In the genomic region with DNA sequence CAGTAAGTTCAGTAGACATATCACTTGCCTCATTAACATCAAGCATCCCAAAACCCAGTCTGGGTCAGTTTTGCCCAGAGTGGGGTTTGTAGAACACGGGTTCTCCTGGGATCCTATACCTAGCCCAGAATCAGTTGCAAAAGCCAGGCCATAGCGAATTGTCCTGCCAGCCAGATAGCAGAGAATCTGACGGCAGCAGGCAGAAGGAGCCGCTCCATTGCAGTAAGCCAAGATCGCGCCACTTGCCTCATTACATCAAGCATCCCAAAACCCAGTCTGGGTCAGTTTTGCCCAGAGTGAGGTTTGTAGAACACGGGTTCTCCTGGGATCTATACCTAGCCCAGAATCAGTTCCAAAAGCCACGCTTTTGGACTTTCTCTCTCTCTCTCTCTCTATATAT, we compare ENCODE assay signal across 35 cellular contexts.
"Had no signal": no experiment of that assay in that cellular context is flagged by ENCODE, and none has a peak within 500 bp of the region (broad histone marks: within the 10 kb centered on the region; RNA-seq: fewer than 3 reads in every experiment).

No MANE protein-coding gene starts in this region.

- ATAC-seq: activated CD4-positive, alpha-beta T cell treated with anti-CD3 and anti-CD28 coated beads for 36 hours; activated CD8-positive, alpha-beta memory T cell treated with anti-CD3 and anti-CD28 coated beads, Interleukin-2, amount 10 ng/mL, durations not matched to agents 7 days and 5 days; T-cell; T-helper 17 cell had no signal

- H3K4me3 ChIP-seq: ascending aorta, cardiac muscle cell had no signal

- H3K27ac Mint-ChIP-seq: activated CD4-positive, alpha-beta memory T cell treated with anti-CD3 and anti-CD28 coated beads, Interleukin-2, amount 10 ng/mL, durations not matched to agents 7 days and 5 days; activated CD4-positive, alpha-beta T cell treated with anti-CD3 and anti-CD28 coated beads for 36 hours; activated CD4-positive, alpha-beta T cell treated with anti-CD3 and anti-CD28 coated beads, Interleukin-2, amount 10 ng/mL, durations not matched to agents 7 days and 5 days; activated CD8-positive, alpha-beta memory T cell treated with anti-CD3 and anti-CD28 coated beads, Interleukin-2, amount 10 ng/mL, durations not matched to agents 7 days and 5 days; activated CD8-positive, alpha-beta T cell treated with anti-CD3 and anti-CD28 coated beads, Interleukin-2, amount 10 ng/mL, durations not matched to agents 7 days and 5 days; activated naive CD4-positive, alpha-beta T cell treated with anti-CD3 and anti-CD28 coated beads, Interleukin-2, amount 10 ng/mL, durations not matched to agents 7 days and 5 days; activated naive CD8-positive, alpha-beta T cell; activated naive CD8-positive, alpha-beta T cell treated with anti-CD3 and anti-CD28 coated beads, Interleukin-2, amount 10 ng/mL, durations not matched to agents 7 days and 5 days; activated naive CD8-positive, alpha-beta T cell treated with anti-CD3 and anti-CD28 coated beads, Interleukin-2, amount 50 U/mL, for 24 hours; activated T-cell treated with anti-CD3 and anti-CD28 coated beads, Interleukin-2, amount 50 U/mL, for 24 hours; activated T-helper 2 cell treated with anti-CD3 and anti-CD28 coated beads, Interferon-gamma antibody, Interleukin-2, Interleukin-4, amounts not matched to agents 10 μg/mL and 5 μg/mL and 100 μg/mL, durations not matched to agents 14 hours and 24 hours and 36 hours; T-helper 17 cell had no signal

- H3K27ac ChIP-seq: cardiac muscle cell, VCaP had no signal

- FAIRE-seq: bronchial epithelial cell, TTC549 had no signal

- H3K4me3 Mint-ChIP-seq: activated B cell treated with CpG ODN at 0.5 μM for 24 hours; activated CD4-positive, alpha-beta memory T cell treated with anti-CD3 and anti-CD28 coated beads, Interleukin-2, amount 10 ng/mL, durations not matched to agents 7 days and 5 days; activated CD4-positive, alpha-beta T cell treated with anti-CD3 and anti-CD28 coated beads for 36 hours; activated CD4-positive, alpha-beta T cell treated with anti-CD3 and anti-CD28 coated beads, Interleukin-2, amount 10 ng/mL, durations not matched to agents 7 days and 5 days; activated CD8-positive, alpha-beta memory T cell treated with anti-CD3 and anti-CD28 coated beads, Interleukin-2, amount 10 ng/mL, durations not matched to agents 7 days and 5 days; activated CD8-positive, alpha-beta T cell treated with anti-CD3 and anti-CD28 coated beads, Interleukin-2, amount 10 ng/mL, durations not matched to agents 7 days and 5 days; activated naive CD4-positive, alpha-beta T cell treated with anti-CD3 and anti-CD28 coated beads, Interleukin-2, amount 10 ng/mL, durations not matched to agents 7 days and 5 days; activated naive CD4-positive, alpha-beta T cell treated with anti-CD3 and anti-CD28 coated beads, Interleukin-2, amount 50 U/mL, for 24 hours; activated naive CD8-positive, alpha-beta T cell; activated naive CD8-positive, alpha-beta T cell treated with anti-CD3 and anti-CD28 coated beads, Interleukin-2, amount 10 ng/mL, durations not matched to agents 7 days and 5 days; activated naive CD8-positive, alpha-beta T cell treated with anti-CD3 and anti-CD28 coated beads, Interleukin-2, amount 50 U/mL, for 24 hours; activated T-cell treated with anti-CD3 and anti-CD28 coated beads, Interleukin-2, amount 50 U/mL, for 24 hours; brain; central memory CD8-positive, alpha-beta T cell; T-cell; T-helper 17 cell had no signal

- H3K27me3 Mint-ChIP-seq: activated B cell treated with CpG ODN at 0.5 μM for 24 hours; activated CD4-positive, alpha-beta memory T cell treated with anti-CD3 and anti-CD28 coated beads, Interleukin-2, amount 10 ng/mL, durations not matched to agents 7 days and 5 days; activated CD4-positive, alpha-beta T cell treated with anti-CD3 and anti-CD28 coated beads for 36 hours; activated CD4-positive, alpha-beta T cell treated with anti-CD3 and anti-CD28 coated beads, Interleukin-2, amount 10 ng/mL, durations not matched to agents 7 days and 5 days; activated CD8-positive, alpha-beta memory T cell treated with anti-CD3 and anti-CD28 coated beads, Interleukin-2, amount 10 ng/mL, durations not matched to agents 7 days and 5 days; activated naive CD4-positive, alpha-beta T cell treated with anti-CD3 and anti-CD28 coated beads, Interleukin-2, amount 10 ng/mL, durations not matched to agents 7 days and 5 days; activated naive CD4-positive, alpha-beta T cell treated with anti-CD3 and anti-CD28 coated beads, Interleukin-2, amount 50 U/mL, for 24 hours; activated naive CD8-positive, alpha-beta T cell; activated naive CD8-positive, alpha-beta T cell treated with anti-CD3 and anti-CD28 coated beads, Interleukin-2, amount 10 ng/mL, durations not matched to agents 7 days and 5 days; activated naive CD8-positive, alpha-beta T cell treated with anti-CD3 and anti-CD28 coated beads, Interleukin-2, amount 50 U/mL, for 24 hours; activated T-cell treated with anti-CD3 and anti-CD28 coated beads, Interleukin-2, amount 50 U/mL, for 24 hours; brain; central memory CD8-positive, alpha-beta T cell; T-cell; T-helper 17 cell had no signal

- DNase-seq: activated B cell treated with CpG ODN at 0.5 μM for 24 hours; activated CD4-positive, alpha-beta memory T cell treated with anti-CD3 and anti-CD28 coated beads, Interleukin-2, amount 10 ng/mL, durations not matched to agents 7 days and 5 days; activated CD4-positive, alpha-beta T cell treated with anti-CD3 and anti-CD28 coated beads for 36 hours; activated CD4-positive, alpha-beta T cell treated with anti-CD3 and anti-CD28 coated beads for 48 hours; activated CD4-positive, alpha-beta T cell treated with anti-CD3 and anti-CD28 coated beads, Interleukin-2, amount 10 ng/mL, durations not matched to agents 7 days and 5 days; activated CD4-positive, alpha-beta T cell treated with anti-CD3 and anti-CD28 coated beads, Interleukin-2, amount 50 U/mL, for 48 hours; activated CD4-positive, CD25-positive, alpha-beta regulatory T cell treated with anti-CD3 and anti-CD28 coated beads, Interleukin-2, amount 50 U/mL, for 72 hours; activated CD8-positive, alpha-beta memory T cell treated with anti-CD3 and anti-CD28 coated beads for 24 hours; activated CD8-positive, alpha-beta memory T cell treated with anti-CD3 and anti-CD28 coated beads, Interleukin-2, amount 10 ng/mL, durations not matched to agents 7 days and 5 days; activated CD8-positive, alpha-beta memory T cell treated with anti-CD3 and anti-CD28 coated beads, Interleukin-2, amount 50 U/mL, for 48 hours; activated CD8-positive, alpha-beta T cell treated with anti-CD3 and anti-CD28 coated beads, Interleukin-2, amount 10 ng/mL, durations not matched to agents 7 days and 5 days; activated effector memory CD4-positive, alpha-beta T cell treated with Interleukin-2 at 50 U/mL for 16 hours; activated gamma-delta T cell; activated naive CD4-positive, alpha-beta T cell treated with anti-CD3 and anti-CD28 coated beads, Interleukin-2, amount 10 ng/mL, durations not matched to agents 7 days and 5 days; activated naive CD4-positive, alpha-beta T cell treated with Interleukin-2 at 50 U/mL for 16 hours; activated naive CD8-positive, alpha-beta T cell treated with anti-CD3 and anti-CD28 coated beads, Interleukin-2, amount 10 ng/mL, durations not matched to agents 7 days and 5 days; activated naive CD8-positive, alpha-beta T cell treated with anti-CD3 and anti-CD28 coated beads, Interleukin-2, amount 50 U/mL, for 24 hours; activated T-cell treated with anti-CD3 and anti-CD28 coated beads, Interleukin-2, amount 50 U/mL, for 48 hours; amygdala; anterior cingulate cortex; caudate nucleus; cerebellar nuclear complex; T-cell; T-helper 17 cell had no signal

- H3K9me3 Mint-ChIP-seq: activated B cell treated with CpG ODN at 0.5 μM for 24 hours; activated CD4-positive, alpha-beta memory T cell treated with anti-CD3 and anti-CD28 coated beads, Interleukin-2, amount 10 ng/mL, durations not matched to agents 7 days and 5 days; activated CD4-positive, alpha-beta T cell treated with anti-CD3 and anti-CD28 coated beads, Interleukin-2, amount 10 ng/mL, durations not matched to agents 7 days and 5 days; activated naive CD4-positive, alpha-beta T cell treated with anti-CD3 and anti-CD28 coated beads, Interleukin-2, amount 10 ng/mL, durations not matched to agents 7 days and 5 days; activated naive CD4-positive, alpha-beta T cell treated with anti-CD3 and anti-CD28 coated beads, Interleukin-2, amount 50 U/mL, for 24 hours; activated naive CD8-positive, alpha-beta T cell treated with anti-CD3 and anti-CD28 coated beads, Interleukin-2, amount 10 ng/mL, durations not matched to agents 7 days and 5 days; activated naive CD8-positive, alpha-beta T cell treated with anti-CD3 and anti-CD28 coated beads, Interleukin-2, amount 50 U/mL, for 24 hours; activated T-cell treated with anti-CD3 and anti-CD28 coated beads, Interleukin-2, amount 50 U/mL, for 24 hours; activated T-helper 2 cell treated with anti-CD3 and anti-CD28 coated beads, Interferon-gamma antibody, Interleukin-2, Interleukin-4, amounts not matched to agents 10 μg/mL and 5 μg/mL and 100 μg/mL, durations not matched to agents 14 hours and 24 hours and 36 hours; brain; central memory CD8-positive, alpha-beta T cell; T-cell had no signal

- H3K4me1 Mint-ChIP-seq: activated CD4-positive, alpha-beta memory T cell treated with anti-CD3 and anti-CD28 coated beads, Interleukin-2, amount 10 ng/mL, durations not matched to agents 7 days and 5 days; activated CD8-positive, alpha-beta memory T cell treated with anti-CD3 and anti-CD28 coated beads, Interleukin-2, amount 10 ng/mL, durations not matched to agents 7 days and 5 days; activated naive CD4-positive, alpha-beta T cell treated with anti-CD3 and anti-CD28 coated beads, Interleukin-2, amount 50 U/mL, for 24 hours; activated naive CD8-positive, alpha-beta T cell treated with anti-CD3 and anti-CD28 coated beads, Interleukin-2, amount 50 U/mL, for 24 hours; central memory CD8-positive, alpha-beta T cell; T-cell had no signal

- H3K4me1 ChIP-seq: ascending aorta had no signal

- H3K9me3 ChIP-seq: ascending aorta had no signal

- H3K27me3 ChIP-seq: ascending aorta, cardiac muscle cell had no signal
